ENCODE assay signal across 37 cellular contexts in the genomic region with DNA sequence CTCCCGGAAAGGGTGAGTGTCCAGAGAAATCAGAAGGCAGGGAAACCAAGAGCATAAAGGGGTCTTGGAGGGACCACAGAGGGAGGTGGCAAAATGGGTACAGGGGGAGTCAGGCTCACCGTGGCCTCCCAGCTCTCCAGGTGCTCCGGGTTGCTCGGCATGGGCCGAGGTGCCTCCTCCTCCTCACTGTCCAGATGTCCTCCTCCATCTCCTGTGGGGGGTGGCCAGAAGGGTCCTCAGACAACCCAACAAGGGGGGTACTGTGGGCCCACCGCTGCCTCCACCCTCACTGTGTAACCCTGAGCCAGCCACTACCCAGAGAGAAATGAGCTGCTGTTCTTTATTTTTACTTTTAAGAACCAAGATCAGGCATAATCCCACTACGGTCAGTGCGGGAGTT. TPM values are rescaled to one million over a fixed set of nuclear protein-coding genes. Genes with fewer than 3 reads are reported as not detected.
"Had no signal": no experiment of that assay in that cellular context is flagged by ENCODE, and none has a peak within 500 bp of the region (broad histone marks: within the 10 kb centered on the region; RNA-seq: fewer than 3 reads in every experiment).

No MANE protein-coding gene starts in this region.

- H3K4me3 ChIP-seq: adrenal gland, body of pancreas, breast epithelium had no signal

- H3K4me1 ChIP-seq: adrenal gland, body of pancreas, breast epithelium had no signal

- DNase-seq: activated B cell treated with CpG ODN at 0.5 μM for 24 hours; activated CD4-positive, alpha-beta memory T cell treated with anti-CD3 and anti-CD28 coated beads for 36 hours; activated CD4-positive, alpha-beta T cell treated with anti-CD3 and anti-CD28 coated beads for 4 hours; activated CD4-positive, alpha-beta T cell treated with anti-CD3 and anti-CD28 coated beads, Interleukin-2, amount 50 U/mL, for 1 hour; activated CD4-positive, alpha-beta T cell treated with anti-CD3 and anti-CD28 coated beads, Interleukin-2, amount 50 U/mL, for 4 hours; activated CD4-positive, CD25-positive, alpha-beta regulatory T cell treated with anti-CD3 and anti-CD28 coated beads, Interleukin-2, amount 50 U/mL, for 72 hours; activated CD8-positive, alpha-beta memory T cell treated with anti-CD3 and anti-CD28 coated beads, Interleukin-2, amount 50 U/mL, for 4 hours; activated CD8-positive, alpha-beta T cell treated with anti-CD3 and anti-CD28 coated beads for 36 hours; activated effector memory CD4-positive, alpha-beta T cell treated with anti-CD3 and anti-CD28 coated beads, Interleukin-2, amount 50 U/mL, for 16 hours; activated gamma-delta T cell treated with Interleukin-2 at 50 U/mL for 16 hours; activated naive CD4-positive, alpha-beta T cell; activated naive CD4-positive, alpha-beta T cell treated with anti-CD3 and anti-CD28 coated beads for 36 hours; activated naive CD4-positive, alpha-beta T cell treated with anti-CD3 and anti-CD28 coated beads, Interleukin-2, amount 50 U/mL, for 16 hours; activated naive CD8-positive, alpha-beta T cell treated with anti-CD3 and anti-CD28 coated beads for 36 hours; activated T-cell treated with anti-CD3 and anti-CD28 coated beads for 4 hours; activated T-cell treated with anti-CD3 and anti-CD28 coated beads, Interleukin-2, amount 50 U/mL, for 1 hour; activated T-cell treated with anti-CD3 and anti-CD28 coated beads, Interleukin-2, amount 50 U/mL, for 4 hours; activated T-cell treated with anti-CD3 and anti-CD28 coated beads, Interleukin-2, amount 50 U/mL, for 72 hours; adrenal gland; amniotic stem cell; aorta; body of pancreas; brain microvascular endothelial cell; central memory CD4-positive, alpha-beta T cell; SW 1271; T-helper 1 cell; T-helper 2 cell; T-helper 9 cell had no signal

- H3K36me3 ChIP-seq: adrenal gland, brain microvascular endothelial cell, breast epithelium had no signal

- H3K27me3 ChIP-seq: adrenal gland, body of pancreas, brain microvascular endothelial cell, breast epithelium had no signal

- H3K27ac ChIP-seq: adrenal gland, body of pancreas, brain microvascular endothelial cell, breast epithelium, VCaP had no signal

- H3K9me3 ChIP-seq: adrenal gland, body of pancreas, breast epithelium had no signal

- FAIRE-seq: astrocyte, TTC549 had no signal

RNA-seq across cellular contexts. Expression of a gene that starts 30.4 kb away (rescaled TPM):
- total RNA-seq: activated B cell treated with CpG ODN at 0.5 μM for 24 hours; activated CD4-positive, alpha-beta memory T cell treated with anti-CD3 and anti-CD28 coated beads for 36 hours; activated CD8-positive, alpha-beta memory T cell treated with anti-CD3 and anti-CD28 coated beads for 36 hours; activated CD8-positive, alpha-beta T cell treated with anti-CD3 and anti-CD28 coated beads for 36 hours; activated naive CD4-positive, alpha-beta T cell treated with anti-CD3 and anti-CD28 coated beads for 36 hours; activated naive CD4-positive, alpha-beta T cell treated with anti-CD3 and anti-CD28 coated beads, Interleukin-2, amount 50 U/mL, for 72 hours; activated naive CD8-positive, alpha-beta T cell treated with anti-CD3 and anti-CD28 coated beads for 36 hours; activated T-cell treated with anti-CD3 and anti-CD28 coated beads, Interleukin-2, amount 50 U/mL, for 4 hours; activated T-cell treated with anti-CD3 and anti-CD28 coated beads, Interleukin-2, amount 50 U/mL, for 72 hours; activated T-helper 1 cell treated with anti-CD3 and anti-CD28 coated beads, Interleukin-12 subunit alpha, Interleukin-12 subunit beta, Interleukin-2, Interleukin-4 antibody, amounts not matched to agents 30 ng/mL and 10 ng/mL and 1 ng/mL, durations not matched to agents 14 hours and 24 hours and 36 hours; activated T-helper 17 cell treated with anti-CD3 and anti-CD28 coated beads, Interleukin-2, amount 50 U/mL, for 72 hours; adrenal gland; aorta; astrocyte; body of pancreas; breast epithelium; cardiac septum had no signal
- polyA plus RNA-seq: adrenal gland, aorta had no signal

RNA-seq across cellular contexts. Expression of a gene that starts 39.1 kb away (rescaled TPM):
- total RNA-seq: activated B cell treated with CpG ODN at 0.5 μM for 24 hours; activated CD4-positive, alpha-beta memory T cell treated with anti-CD3 and anti-CD28 coated beads for 36 hours; activated CD8-positive, alpha-beta memory T cell treated with anti-CD3 and anti-CD28 coated beads for 36 hours; activated CD8-positive, alpha-beta T cell treated with anti-CD3 and anti-CD28 coated beads for 36 hours; activated naive CD4-positive, alpha-beta T cell treated with anti-CD3 and anti-CD28 coated beads for 36 hours; activated naive CD4-positive, alpha-beta T cell treated with anti-CD3 and anti-CD28 coated beads, Interleukin-2, amount 50 U/mL, for 72 hours; activated naive CD8-positive, alpha-beta T cell treated with anti-CD3 and anti-CD28 coated beads for 36 hours; activated T-cell treated with anti-CD3 and anti-CD28 coated beads, Interleukin-2, amount 50 U/mL, for 4 hours; activated T-cell treated with anti-CD3 and anti-CD28 coated beads, Interleukin-2, amount 50 U/mL, for 72 hours; activated T-helper 1 cell treated with anti-CD3 and anti-CD28 coated beads, Interleukin-12 subunit alpha, Interleukin-12 subunit beta, Interleukin-2, Interleukin-4 antibody, amounts not matched to agents 30 ng/mL and 10 ng/mL and 1 ng/mL, durations not matched to agents 14 hours and 24 hours and 36 hours; activated T-helper 17 cell treated with anti-CD3 and anti-CD28 coated beads, Interleukin-2, amount 50 U/mL, for 72 hours; adrenal gland; aorta; astrocyte; body of pancreas; breast epithelium; cardiac septum had no signal
- polyA plus RNA-seq: adrenal gland, aorta had no signal
